In the genomic region with DNA sequence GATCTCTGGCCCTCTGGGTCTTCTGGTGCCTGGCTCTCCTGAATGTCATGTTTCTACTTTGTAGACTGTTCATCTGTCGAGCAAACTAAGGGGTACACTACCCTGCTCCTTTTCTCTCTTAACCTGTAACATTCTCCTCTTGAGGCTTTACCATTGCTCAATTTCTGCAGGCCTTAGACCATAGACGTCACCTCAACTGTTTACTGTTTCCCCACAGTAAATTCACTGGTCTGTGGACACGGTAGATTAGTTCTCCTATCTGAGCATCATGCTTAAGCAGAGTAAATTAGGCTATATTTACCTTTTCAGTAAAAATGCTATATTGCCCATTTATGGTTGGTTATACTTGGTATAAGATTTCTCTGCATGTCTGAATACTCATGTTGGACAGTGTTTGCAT, we compare ENCODE assay signal across 18 cellular contexts. TPM values are rescaled to one million over a fixed set of nuclear protein-coding genes. Genes with fewer than 3 reads are reported as not detected.
DNase-seq lines count a peak whose midpoint lies in the region; ATAC-seq, FAIRE-seq and TF ChIP-seq lines count a peak whose summit lies in the region.
"Had no signal": no experiment of that assay in that cellular context is flagged by ENCODE, and none has a peak within 500 bp of the region (broad histone marks: within the 10 kb centered on the region; RNA-seq: fewer than 3 reads in every experiment).

No MANE protein-coding gene starts in this region.

- H3K9ac ChIP-seq in keratinocyte (ENCODE audit: control insufficient read depth, extremely low read depth, insufficient read depth, low read length) (no peak overlapping the region), smooth muscle cell (ENCODE audit: low read depth) (no peak overlapping the region)

- no peak overlapping the region for H3K4me3 Mint-ChIP-seq in Caco-2 (ENCODE audit: unreplicated experiment)
- H3K4me3 Mint-ChIP-seq: B cell; CD4-positive, CD25-positive, alpha-beta regulatory T cell; IgD-negative memory B cell had no signal

- H3K36me3 ChIP-seq in Caco-2 (ENCODE audit: control insufficient read depth, insufficient read depth, low read length), result peaks cover 2% of the 10 kb centered on the region; the same call in 1 of the 2 replicates
- H3K36me3 ChIP-seq in keratinocyte (ENCODE audit: control insufficient read depth in 2 of 2, extremely low read depth in 1 of 2, insufficient read depth in 2 of 2, low read length in 2 of 2), result peaks cover 5 to 12% of the 10 kb centered on the region in 2 experiments
- peaks cover 2% of the 10 kb centered on the region for H3K36me3 ChIP-seq in smooth muscle cell (ENCODE audit: low read depth)

- 87% methylated on average over 3 of the region's 3 CpGs for WGBS in smooth muscle cell (ENCODE audit: low lambda C conversion rate)

- H3F3A ChIP-seq in smooth muscle cell (ENCODE audit: low read depth), result peaks cover 14% of the 10 kb centered on the region

- BruUV-seq in Caco-2 (replicated peaks; lab: Mats Ljungman, UMichigan), result no TSS peak

- no peaks in the 10 kb centered on the region for H3K79me2 ChIP-seq in keratinocyte (ENCODE audit: control insufficient read depth, insufficient read depth, low read length)
- no peaks in the 10 kb centered on the region for H3K79me2 ChIP-seq in smooth muscle cell (ENCODE audit: low read depth)

- H3K9me3 ChIP-seq in Caco-2, result no peaks in the 10 kb centered on the region
- H3K9me3 ChIP-seq in keratinocyte (ENCODE audit: control insufficient read depth, low read depth, low read length), result no peaks in the 10 kb centered on the region
- no peaks in the 10 kb centered on the region for H3K9me3 ChIP-seq in smooth muscle cell (replicated peaks; ENCODE audit: low read depth)

- dilution Hi-C loops in keratinocyte (cut with MboI; ENCODE audit: extremely low pct_ligation_motif_present, low sequenced_read_pairs), result no loop called here

- ATAC-seq in HG03280 (IDR thresholded peaks at IDR 0.05; ENCODE audit: unreplicated experiment) (no peak), HG03095 (IDR thresholded peaks at IDR 0.05; ENCODE audit: unreplicated experiment) (no peak)
- ATAC-seq: Panc1 had no signal

- TF ChIP-seq CTCF in Caco-2 (IDR thresholded peaks at IDR 0.05; ENCODE audit: insufficient read depth in 1 of 2, low read depth in 1 of 2, low read length in 1 of 2, severe bottlenecking in 1 of 2, unreplicated experiment in 1 of 2) (no peak), keratinocyte (optimal IDR thresholded peaks at IDR 0.05 in 1 of 3, IDR thresholded peaks at IDR 0.05 in 1 of 3, conservative IDR thresholded peaks at IDR 0.05 in 1 of 3; ENCODE audit: extremely low read depth in 1 of 3, insufficient read depth in 2 of 3, low read length in 3 of 3) (no peak), smooth muscle cell (IDR thresholded peaks at IDR 0.05; ENCODE audit: borderline replicate concordance, insufficient read depth, poor library complexity, severe bottlenecking) (no peak)

- no peaks in the 10 kb centered on the region for H3K9me3 Mint-ChIP-seq in Caco-2 (ENCODE audit: unreplicated experiment)
- H3K9me3 Mint-ChIP-seq: CD4-positive, CD25-positive, alpha-beta regulatory T cell; IgD-negative memory B cell had no signal

- CTCF ChIA-PET in Caco-2 (lab: Charles Lee), result no interaction called here

- H3K36me3 Mint-ChIP-seq in Caco-2 (ENCODE audit: insufficient read depth, unreplicated experiment), result peaks cover 57% of the 10 kb centered on the region

- H3K27ac ChIP-seq in keratinocyte (ENCODE audit: control insufficient read depth, insufficient read depth, low read length), result no peak overlapping the region
- peak overlapping the region; percentile 78 for H3K27ac ChIP-seq in smooth muscle cell (ENCODE audit: low read depth)

- H3K4me1 ChIP-seq in Caco-2 (peaks cover 13% of the 10 kb centered on the region), keratinocyte (ENCODE audit: control insufficient read depth, extremely low read depth, insufficient read depth, low read length) (no peaks in the 10 kb centered on the region), smooth muscle cell (ENCODE audit: low read depth) (peaks cover 11% of the 10 kb centered on the region)

- FAIRE-seq in keratinocyte (lab: Jason Lieb, UNC), result peak; percentile 20

- no peak overlapping the region for H2AFZ ChIP-seq in keratinocyte (ENCODE audit: control insufficient read depth, low read length)
- no peak overlapping the region for H2AFZ ChIP-seq in smooth muscle cell (ENCODE audit: low read depth)

- H3K4me3 ChIP-seq in Caco-2 (ENCODE audit: low read depth, low read length), result no peak overlapping the region
- no peak overlapping the region for H3K4me3 ChIP-seq in keratinocyte (ENCODE audit: control insufficient read depth in 2 of 3, extremely low read depth in 1 of 3, insufficient read depth in 2 of 3, low read depth in 1 of 3, low read length in 3 of 3)
- H3K4me3 ChIP-seq in smooth muscle cell, result no peak overlapping the region

- no peaks in the 10 kb centered on the region for H3K27me3 Mint-ChIP-seq in Caco-2 (ENCODE audit: insufficient read depth, unreplicated experiment)
- H3K27me3 Mint-ChIP-seq: B cell; CD4-positive, CD25-positive, alpha-beta regulatory T cell; IgD-negative memory B cell had no signal

- DNase-seq in Caco-2, result no peak
- peak; percentile 67 for DNase-seq in amniotic epithelial cell (ENCODE audit: low read depth)
- no peak for DNase-seq in keratinocyte (ENCODE audit: low read depth, low spot score)
- no peak for DNase-seq in smooth muscle cell (lab: John Stamatoyannopoulos, UW; ENCODE audit: unreplicated experiment)
- no peak for DNase-seq in T-helper 1 cell
- DNase-seq: CD4-positive, CD25-positive, alpha-beta regulatory T cell; GOT3; Kasumi-1; MM.1S; NCI-H1092 treated with DMSO at 0.1 percent for 48 hours; NCI-H1694; NCI-H2227 treated with DMSO at 0.1 percent for 48 hours; NCI-H524 had no signal

- no peaks in the 10 kb centered on the region for H3K4me1 Mint-ChIP-seq in Caco-2 (ENCODE audit: low read depth, unreplicated experiment)
- H3K4me1 Mint-ChIP-seq: B cell had no signal

- peak overlapping the region; percentile 0 for H3K27ac Mint-ChIP-seq in Caco-2 (ENCODE audit: unreplicated experiment)
- H3K27ac Mint-ChIP-seq: B cell, IgD-negative memory B cell had no signal

- H3K9me1 ChIP-seq in keratinocyte (ENCODE audit: control insufficient read depth, extremely low read depth, insufficient read depth, low read length), result no peaks in the 10 kb centered on the region

- H4K20me1 ChIP-seq in keratinocyte (ENCODE audit: control insufficient read depth, extremely low read depth, insufficient read depth, low read length) (no peaks in the 10 kb centered on the region), smooth muscle cell (ENCODE audit: low read depth) (no peaks in the 10 kb centered on the region)

- intact Hi-C loops in Caco-2 (cut with micrococcal nuclease; ENCODE audit: unreplicated experiment), result no loop called here

- H3K27me3 ChIP-seq in Caco-2 (replicated peaks; ENCODE audit: control insufficient read depth, insufficient read depth, low read length), result no peaks in the 10 kb centered on the region
- H3K27me3 ChIP-seq in keratinocyte (ENCODE audit: control insufficient read depth, extremely low read depth, insufficient read depth, low read length), result no peaks in the 10 kb centered on the region
- H3K27me3 ChIP-seq in smooth muscle cell (ENCODE audit: low read depth), result no peaks in the 10 kb centered on the region

- POLR2A ChIA-PET in Caco-2 (lab: Charles Lee), result no interaction called here

- H3K4me2 ChIP-seq in keratinocyte (ENCODE audit: control insufficient read depth, extremely low read depth, insufficient read depth, low read depth, low read length) (no peak overlapping the region), smooth muscle cell (peak overlapping the region; percentile 46)

RNA-seq across cellular contexts. Expression of gene CRLS1, which starts 15.0 kb away (rescaled TPM):
- total RNA-seq in Caco-2 (2022) (82.3 and 94.6 TPM in 2 replicates), smooth muscle cell (55.6 and 76.3 TPM in 2 replicates)
- polyA plus RNA-seq in keratinocyte (40.4 to 104 TPM (median 85.6 TPM) in 3 replicates), smooth muscle cell (43.6 and 50.9 TPM in 2 replicates)
- polyA plus RNA-seq in keratinocyte (2011; ENCODE audit: low read depth), result 7.7 TPM
- 40.2 and 96.2 TPM in 2 replicates for polyA plus RNA-seq in keratinocyte (2011; cell fraction: cytosol; rRNA removed)
- polyA plus RNA-seq in keratinocyte (2011; cell fraction: nucleus; rRNA removed), result 54.9 and 58.0 TPM in 2 replicates
- 31.7 and 37.5 TPM in 2 replicates for polyA plus RNA-seq in keratinocyte (2012; ENCODE audit: low replicate concordance)
- 42.9 to 63.8 TPM (median 43.4 TPM) in 3 replicates for polyA minus RNA-seq in keratinocyte
- 22.4 TPM for polyA minus RNA-seq in keratinocyte (2011; cell fraction: cytosol; rRNA and poly(A)+ RNA removed)
- 12.7 and 19.8 TPM in 2 replicates for polyA minus RNA-seq in keratinocyte (2011; cell fraction: nucleus; rRNA and poly(A)+ RNA removed)

RNA-seq across cellular contexts. Expression of gene MCM8, which starts 40.5 kb away (rescaled TPM):
- total RNA-seq in Caco-2 (2022) (36.4 and 38.4 TPM in 2 replicates), smooth muscle cell (5.5 and 7.8 TPM in 2 replicates)
- polyA plus RNA-seq in keratinocyte (2.9 to 7.0 TPM (median 4.0 TPM) in 3 replicates), smooth muscle cell (2.8 and 3.7 TPM in 2 replicates)
- 4.0 TPM for polyA plus RNA-seq in keratinocyte (2011; ENCODE audit: low read depth)
- 2.3 and 3.7 TPM in 2 replicates for polyA plus RNA-seq in keratinocyte (2011; cell fraction: cytosol; rRNA removed)
- 3.6 and 4.7 TPM in 2 replicates for polyA plus RNA-seq in keratinocyte (2011; cell fraction: nucleus; rRNA removed)
- 1.6 and 4.1 TPM in 2 replicates for polyA plus RNA-seq in keratinocyte (2012; ENCODE audit: low replicate concordance)
- 1.9 to 7.5 TPM (median 2.9 TPM) in 3 replicates for polyA minus RNA-seq in keratinocyte
- 1.7 TPM for polyA minus RNA-seq in keratinocyte (2011; cell fraction: cytosol; rRNA and poly(A)+ RNA removed)
- polyA minus RNA-seq in keratinocyte (2011; cell fraction: nucleus; rRNA and poly(A)+ RNA removed), result 2.1 and 5.0 TPM in 2 replicates

RNA-seq across cellular contexts. Expression of gene TRMT6, which starts 40.6 kb away (rescaled TPM):
- total RNA-seq in Caco-2 (2022) (30.0 and 35.5 TPM in 2 replicates), smooth muscle cell (6.3 and 9.2 TPM in 2 replicates)
- polyA plus RNA-seq in keratinocyte (13.6 to 26.3 TPM (median 21.2 TPM) in 3 replicates), smooth muscle cell (6.0 and 9.5 TPM in 2 replicates)
- 15.2 TPM for polyA plus RNA-seq in keratinocyte (2011; ENCODE audit: low read depth)
- polyA plus RNA-seq in keratinocyte (2011; cell fraction: cytosol; rRNA removed), result 13.4 and 21.7 TPM in 2 replicates
- 14.0 and 19.1 TPM in 2 replicates for polyA plus RNA-seq in keratinocyte (2011; cell fraction: nucleus; rRNA removed)
- polyA plus RNA-seq in keratinocyte (2012; ENCODE audit: low replicate concordance), result 21.5 and 21.6 TPM in 2 replicates
- 4.2 to 9.7 TPM (median 5.8 TPM) in 3 replicates for polyA minus RNA-seq in keratinocyte
- polyA minus RNA-seq in keratinocyte (2011; cell fraction: cytosol; rRNA and poly(A)+ RNA removed), result 18.0 TPM
- 3.4 and 7.9 TPM in 2 replicates for polyA minus RNA-seq in keratinocyte (2011; cell fraction: nucleus; rRNA and poly(A)+ RNA removed)
